Comparison of ENCODE assay signal across 23 cellular contexts in the genomic region with DNA sequence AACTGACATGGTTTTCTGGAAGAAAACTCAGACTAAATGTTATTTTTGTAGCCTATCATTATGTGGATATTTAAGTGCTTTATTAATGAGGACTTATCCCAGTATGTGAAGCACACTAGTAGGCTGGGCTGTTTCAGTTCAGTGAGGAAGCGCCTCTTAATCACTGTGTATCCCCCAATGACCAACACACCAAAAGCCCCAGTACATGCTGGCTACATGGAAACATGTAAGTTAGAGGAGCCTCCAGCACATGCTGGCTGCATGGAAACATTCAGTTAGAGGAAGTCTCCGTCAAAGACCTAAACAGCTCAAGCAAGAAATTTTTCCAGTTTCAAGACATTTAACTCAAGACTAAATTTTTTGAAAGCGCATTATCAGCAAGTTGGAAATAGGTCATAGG.
"Had no signal": no experiment of that assay in that cellular context is flagged by ENCODE, and none has a peak within 500 bp of the region (broad histone marks: within the 10 kb centered on the region; RNA-seq: fewer than 3 reads in every experiment).

No MANE protein-coding gene starts in this region.

- H3K4me3 Mint-ChIP-seq: activated CD4-positive, alpha-beta T cell treated with anti-CD3 and anti-CD28 coated beads for 36 hours; activated CD8-positive, alpha-beta T cell treated with anti-CD3 and anti-CD28 coated beads for 36 hours; activated T-cell treated with anti-CD3 and anti-CD28 coated beads, Interleukin-2, amount 50 U/mL, for 4 hours had no signal

- H3K27me3 ChIP-seq: Peyer's patch, SJCRH30 had no signal

- DNase-seq: activated CD4-positive, alpha-beta T cell treated with anti-CD3 and anti-CD28 coated beads for 36 hours; activated CD8-positive, alpha-beta memory T cell treated with anti-CD3 and anti-CD28 coated beads, Interleukin-2, amount 50 U/mL, for 48 hours; activated CD8-positive, alpha-beta T cell treated with anti-CD3 and anti-CD28 coated beads for 36 hours; activated effector memory CD4-positive, alpha-beta T cell treated with anti-CD3 and anti-CD28 coated beads, Interleukin-2, amount 50 U/mL, for 16 hours; activated naive CD4-positive, alpha-beta T cell treated with Interleukin-2 at 50 U/mL for 16 hours; activated T-cell treated with anti-CD3 and anti-CD28 coated beads, Interleukin-2, amount 50 U/mL, for 4 hours; cerebellar nuclear complex; NCI-H1092; NCI-H1417; NCI-H1930; NCI-H345; NCI-H510A; NCI-H69; NK-92 treated with Interleukin-12 subunit alpha and Interleukin-12 subunit beta, amount 100 ng/mL, for 24 hours; Peyer's patch; Right ventricle myocardium superior; SJCRH30; SK-N-SH; T-helper 1 cell had no signal

- FAIRE-seq: colon had no signal

- H3K27ac Mint-ChIP-seq: activated CD4-positive, alpha-beta T cell treated with anti-CD3 and anti-CD28 coated beads for 36 hours; activated CD8-positive, alpha-beta T cell treated with anti-CD3 and anti-CD28 coated beads for 36 hours had no signal

- ATAC-seq: activated CD4-positive, alpha-beta T cell treated with anti-CD3 and anti-CD28 coated beads for 36 hours; activated CD8-positive, alpha-beta T cell treated with anti-CD3 and anti-CD28 coated beads for 36 hours; activated naive CD4-positive, alpha-beta T cell treated with anti-CD3 and anti-CD28 coated beads, Interleukin-2, amount 50 U/mL, for 72 hours; activated T-cell treated with anti-CD3 and anti-CD28 coated beads, Interleukin-2, amount 50 U/mL, for 4 hours had no signal

- H3K9ac ChIP-seq: SK-N-SH had no signal

- H3K4me2 ChIP-seq: SK-N-SH had no signal

- H3K27ac ChIP-seq: Peyer's patch, RWPE1, SJCRH30, VCaP had no signal

- H3K27me3 Mint-ChIP-seq: activated CD4-positive, alpha-beta T cell treated with anti-CD3 and anti-CD28 coated beads for 36 hours; activated CD8-positive, alpha-beta T cell treated with anti-CD3 and anti-CD28 coated beads for 36 hours had no signal

- H3K4me3 ChIP-seq: Peyer's patch, SJCRH30 had no signal

- H3K9me3 Mint-ChIP-seq: activated CD8-positive, alpha-beta T cell treated with anti-CD3 and anti-CD28 coated beads for 36 hours; activated naive CD4-positive, alpha-beta T cell treated with anti-CD3 and anti-CD28 coated beads, Interleukin-2, amount 50 U/mL, for 72 hours; activated T-cell treated with anti-CD3 and anti-CD28 coated beads, Interleukin-2, amount 50 U/mL, for 4 hours had no signal

- H3K9me3 ChIP-seq: Peyer's patch, SJCRH30, SK-N-SH had no signal
